1 cellular context compared by ENCODE assay signal in the genomic region with DNA sequence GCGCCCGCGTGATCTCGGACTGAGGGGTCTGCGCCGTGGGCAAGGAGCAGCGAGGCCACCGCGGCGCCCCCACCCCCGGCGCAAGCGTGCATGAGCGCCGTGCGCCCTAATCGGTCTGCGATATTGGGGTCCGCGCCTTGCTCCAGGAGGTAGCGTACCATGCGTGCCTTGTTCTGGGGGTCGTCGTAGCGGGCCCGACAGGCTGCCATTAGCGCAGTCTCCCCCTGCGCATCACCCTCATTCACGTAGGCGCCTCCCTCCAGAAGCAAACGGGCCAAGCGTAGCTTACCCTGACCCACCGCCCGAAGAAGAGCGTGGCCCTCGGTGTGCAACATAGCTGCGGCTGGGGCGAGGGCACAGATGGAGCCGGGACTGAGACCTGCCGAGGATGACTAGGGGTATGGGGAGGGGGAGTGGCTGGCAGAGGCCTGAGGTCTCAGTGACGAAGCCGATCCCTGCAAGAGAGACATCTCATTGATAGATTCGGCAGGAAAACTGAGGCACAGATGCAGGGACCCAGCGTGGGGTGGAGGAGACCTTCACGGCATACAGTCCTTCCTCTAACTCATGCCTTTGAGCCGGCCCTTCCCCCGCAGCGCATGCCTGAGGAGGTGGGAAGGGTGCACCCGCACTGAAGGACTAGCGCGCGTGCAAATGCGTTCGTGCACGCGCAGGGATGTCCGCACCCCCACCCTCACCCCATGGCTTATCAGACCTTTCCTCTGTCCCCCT.
TF ChIP-seq lines count a peak whose summit lies in the region.

No MANE protein-coding gene starts in this region.

TF ChIP-seq in GM12878, 131 proteins besides CTCF, POLR2A, EP300 and RAD21:
- TF ChIP-seq BHLHE40 (IDR thresholded peaks at IDR 0.05; ENCODE audit: borderline replicate concordance in 1 of 2, low read depth in 2 of 2, low read length in 1 of 2) (peak; percentile 39 to 53; a peak in 1 of 4 replicates), ETV6 (conservative IDR thresholded peaks at IDR 0.05 in 1 of 2, IDR thresholded peaks at IDR 0.05 in 1 of 2; ENCODE audit: borderline replicate concordance in 1 of 2, low read depth in 1 of 2) (no peak), HDGF (IDR thresholded peaks at IDR 0.05) (0 out of 2 replicates have a peak, but pooled peaks have one; percentile 29), NBN (IDR thresholded peaks at IDR 0.05) (0 out of 2 replicates have a peak, but pooled peaks have one; percentile 45), MTA3 (IDR thresholded peaks at IDR 0.05; ENCODE audit: borderline replicate concordance, low read length) (no peak), MXI1 (IDR thresholded peaks at IDR 0.05; ENCODE audit: low read depth, low read length) (peak; percentile 68; the same call in 1 of the 2 replicates)
- TF ChIP-seq, protein P1, sequence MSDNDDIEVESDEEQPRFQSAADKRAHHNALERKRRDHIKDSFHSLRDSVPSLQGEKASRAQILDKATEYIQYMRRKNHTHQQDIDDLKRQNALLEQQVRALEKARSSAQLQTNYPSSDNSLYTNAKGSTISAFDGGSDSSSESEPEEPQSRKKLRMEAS (IDR thresholded peaks at IDR 0.05; ENCODE audit: low read depth, low read length), result peak; percentile 31; the same call in 1 of the 2 replicates
- TF ChIP-seq, protein P2, sequence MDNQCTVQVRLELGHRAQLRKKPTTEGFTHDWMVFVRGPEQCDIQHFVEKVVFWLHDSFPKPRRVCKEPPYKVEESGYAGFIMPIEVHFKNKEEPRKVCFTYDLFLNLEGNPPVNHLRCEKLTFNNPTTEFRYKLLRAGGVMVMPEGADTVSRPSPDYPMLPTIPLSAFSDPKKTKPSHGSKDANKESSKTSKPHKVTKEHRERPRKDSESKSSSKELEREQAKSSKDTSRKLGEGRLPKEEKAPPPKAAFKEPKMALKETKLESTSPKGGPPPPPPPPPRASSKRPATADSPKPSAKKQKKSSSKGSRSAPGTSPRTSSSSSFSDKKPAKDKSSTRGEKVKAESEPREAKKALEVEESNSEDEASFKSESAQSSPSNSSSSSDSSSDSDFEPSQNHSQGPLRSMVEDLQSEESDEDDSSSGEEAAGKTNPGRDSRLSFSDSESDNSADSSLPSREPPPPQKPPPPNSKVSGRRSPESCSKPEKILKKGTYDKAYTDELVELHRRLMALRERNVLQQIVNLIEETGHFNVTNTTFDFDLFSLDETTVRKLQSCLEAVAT (IDR thresholded peaks at IDR 0.05), result no peak
- TF ChIP-seq, protein P3, sequence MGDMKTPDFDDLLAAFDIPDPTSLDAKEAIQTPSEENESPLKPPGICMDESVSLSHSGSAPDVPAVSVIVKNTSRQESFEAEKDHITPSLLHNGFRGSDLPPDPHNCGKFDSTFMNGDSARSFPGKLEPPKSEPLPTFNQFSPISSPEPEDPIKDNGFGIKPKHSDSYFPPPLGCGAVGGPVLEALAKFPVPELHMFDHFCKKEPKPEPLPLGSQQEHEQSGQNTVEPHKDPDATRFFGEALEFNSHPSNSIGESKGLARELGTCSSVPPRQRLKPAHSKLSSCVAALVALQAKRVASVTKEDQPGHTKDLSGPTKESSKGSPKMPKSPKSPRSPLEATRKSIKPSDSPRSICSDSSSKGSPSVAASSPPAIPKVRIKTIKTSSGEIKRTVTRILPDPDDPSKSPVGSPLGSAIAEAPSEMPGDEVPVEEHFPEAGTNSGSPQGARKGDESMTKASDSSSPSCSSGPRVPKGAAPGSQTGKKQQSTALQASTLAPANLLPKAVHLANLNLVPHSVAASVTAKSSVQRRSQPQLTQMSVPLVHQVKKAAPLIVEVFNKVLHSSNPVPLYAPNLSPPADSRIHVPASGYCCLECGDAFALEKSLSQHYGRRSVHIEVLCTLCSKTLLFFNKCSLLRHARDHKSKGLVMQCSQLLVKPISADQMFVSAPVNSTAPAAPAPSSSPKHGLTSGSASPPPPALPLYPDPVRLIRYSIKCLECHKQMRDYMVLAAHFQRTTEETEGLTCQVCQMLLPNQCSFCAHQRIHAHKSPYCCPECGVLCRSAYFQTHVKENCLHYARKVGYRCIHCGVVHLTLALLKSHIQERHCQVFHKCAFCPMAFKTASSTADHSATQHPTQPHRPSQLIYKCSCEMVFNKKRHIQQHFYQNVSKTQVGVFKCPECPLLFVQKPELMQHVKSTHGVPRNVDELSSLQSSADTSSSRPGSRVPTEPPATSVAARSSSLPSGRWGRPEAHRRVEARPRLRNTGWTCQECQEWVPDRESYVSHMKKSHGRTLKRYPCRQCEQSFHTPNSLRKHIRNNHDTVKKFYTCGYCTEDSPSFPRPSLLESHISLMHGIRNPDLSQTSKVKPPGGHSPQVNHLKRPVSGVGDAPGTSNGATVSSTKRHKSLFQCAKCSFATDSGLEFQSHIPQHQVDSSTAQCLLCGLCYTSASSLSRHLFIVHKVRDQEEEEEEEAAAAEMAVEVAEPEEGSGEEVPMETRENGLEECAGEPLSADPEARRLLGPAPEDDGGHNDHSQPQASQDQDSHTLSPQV (IDR thresholded peaks at IDR 0.05), result no peak
